Comparison of ENCODE assay signal across 22 cellular contexts in genomic region chr3:191339313-191339917, GRCh38. TPM values are rescaled to one million over a fixed set of nuclear protein-coding genes. Genes with fewer than 3 reads are reported as not detected.
DNase-seq lines count a peak whose midpoint lies in the region; ATAC-seq, FAIRE-seq and TF ChIP-seq lines count a peak whose summit lies in the region.
"Had no signal": no experiment of that assay in that cellular context is flagged by ENCODE, and none has a peak within 500 bp of the region (broad histone marks: within the 10 kb centered on the region; RNA-seq: fewer than 3 reads in every experiment).

No MANE protein-coding gene starts in this region.

- TF ChIP-seq EP300 in suprapubic skin (IDR thresholded peaks at IDR 0.05), result no peak

- no peak for TF ChIP-seq CTCF in endothelial cell of umbilical vein (IDR thresholded peaks at IDR 0.05; ENCODE audit: extremely low read depth in 1 of 2, insufficient read depth in 1 of 2, low read depth in 1 of 2, low read length in 2 of 2)
- no peak for TF ChIP-seq CTCF in suprapubic skin (IDR thresholded peaks at IDR 0.05)

- H3K36me3 ChIP-seq in endothelial cell of umbilical vein (ENCODE audit: control insufficient read depth in 2 of 2, extremely low read depth in 1 of 2, insufficient read depth in 2 of 2, low read length in 2 of 2), result no peaks in the 10 kb centered on the region
- H3K36me3 ChIP-seq in skeletal muscle satellite cell (ENCODE audit: insufficient read depth, low read length), result no peaks in the 10 kb centered on the region
- no peaks in the 10 kb centered on the region for H3K36me3 ChIP-seq in suprapubic skin

- CTCF ChIA-PET in endothelial cell of umbilical vein (lab: Charles Lee), result interaction anchor here (1.3 kb wide), 1 partner anchor 19 kb away, joined by 5 read pairs; no protein-coding TSS in a partner anchor

- H3K4me2 ChIP-seq in endothelial cell of umbilical vein (ENCODE audit: insufficient read depth, low read length) (peak overlapping the region; percentile 22), skeletal muscle satellite cell (ENCODE audit: low read length) (peak overlapping the region; percentile 8)

- no peak overlapping the region for H2AFZ ChIP-seq in endothelial cell of umbilical vein (ENCODE audit: low read depth, low read length)

- H4K20me1 ChIP-seq in endothelial cell of umbilical vein (replicated peaks; ENCODE audit: control insufficient read depth, extremely low read depth, insufficient read depth, low read length), result peaks cover 2% of the 10 kb centered on the region

- TF ChIP-seq POLR2A in endothelial cell of umbilical vein (IDR thresholded peaks at IDR 0.05; ENCODE audit: low read depth, low read length), result no peak
- no peak for TF ChIP-seq POLR2A in suprapubic skin (IDR thresholded peaks at IDR 0.05)

- H3K27me3 ChIP-seq in endothelial cell of umbilical vein (ENCODE audit: control insufficient read depth in 2 of 2, insufficient read depth in 2 of 2, low read length in 2 of 2), result no peaks in the 10 kb centered on the region
- no peaks in the 10 kb centered on the region for H3K27me3 ChIP-seq in skeletal muscle satellite cell (ENCODE audit: control insufficient read depth, insufficient read depth, low read length)
- H3K27me3 ChIP-seq in suprapubic skin, result no peaks in the 10 kb centered on the region

- no peak overlapping the region for H3K9ac ChIP-seq in endothelial cell of umbilical vein (replicated peaks; ENCODE audit: extremely low read depth, insufficient read depth, low read length)
- H3K9ac ChIP-seq in skeletal muscle satellite cell (ENCODE audit: low read depth, low read length), result no peak overlapping the region
- H3K9ac ChIP-seq: SK-N-SH had no signal

- H3K4me1 ChIP-seq in endothelial cell of umbilical vein (ENCODE audit: control insufficient read depth, extremely low read depth, insufficient read depth, low read length), result peaks cover 57% of the 10 kb centered on the region
- H3K4me1 ChIP-seq in skeletal muscle satellite cell (ENCODE audit: control insufficient read depth, insufficient read depth, low read length), result peaks cover 76% of the 10 kb centered on the region
- H3K4me1 ChIP-seq in suprapubic skin, result peaks cover 45% of the 10 kb centered on the region

- H3K27ac ChIP-seq in endothelial cell of umbilical vein (ENCODE audit: insufficient read depth, low read depth, low read length) (no peak overlapping the region), suprapubic skin (no peak overlapping the region)

- ATAC-seq in HG02678 (IDR thresholded peaks at IDR 0.05; ENCODE audit: unreplicated experiment) (peak; percentile 25), HG03520 (IDR thresholded peaks at IDR 0.05; ENCODE audit: unreplicated experiment) (no peak), GM19467 (IDR thresholded peaks at IDR 0.05; ENCODE audit: unreplicated experiment) (no peak), HG02938 (IDR thresholded peaks at IDR 0.05; ENCODE audit: unreplicated experiment) (no peak)
- ATAC-seq: CD8-positive, alpha-beta T cell; HCT116; Panc1; Right ventricle myocardium inferior had no signal

- DNase-seq in GM19239 (ENCODE audit: insufficient read length, low spot score), result no peak
- peak; percentile 30 for DNase-seq in endothelial cell of umbilical vein (ENCODE audit: low read depth, low spot score)
- DNase-seq in suprapubic skin (ENCODE audit: low spot score in 2 of 2), result no peak
- DNase-seq: CD8-positive, alpha-beta T cell; DMS79 treated with DMSO at 0.1 percent for 48 hours; KG1; NCI-H1092 treated with DMSO at 0.1 percent for 48 hours; NCI-H1930; NCI-H2171; NCI-H510A; NCI-H82; SK-N-SH had no signal

- H3K79me2 ChIP-seq in endothelial cell of umbilical vein (ENCODE audit: control insufficient read depth, insufficient read depth, low read length), result peaks cover 99% of the 10 kb centered on the region

- no TSS peak for BruUV-seq in endothelial cell of umbilical vein (replicated peaks; lab: Mats Ljungman, UMichigan)

- H3K9me3 ChIP-seq in endothelial cell of umbilical vein (replicated peaks; ENCODE audit: control insufficient read depth, insufficient read depth, low read length) (no peaks in the 10 kb centered on the region), skeletal muscle satellite cell (replicated peaks; ENCODE audit: low read length) (no peaks in the 10 kb centered on the region), suprapubic skin (no peaks in the 10 kb centered on the region)
- H3K9me3 ChIP-seq: SK-N-SH had no signal

- FAIRE-seq in GM19239 (lab: Jason Lieb, UNC), result peak; percentile 83
- FAIRE-seq in endothelial cell of umbilical vein (lab: Jason Lieb, UNC), result peak; percentile 53
- FAIRE-seq: D721Med, HTR-8/SVneo had no signal

- H3K4me3 ChIP-seq in endothelial cell of umbilical vein (replicated peaks in 1 of 3; ENCODE audit: insufficient read depth in 1 of 3, low read depth in 1 of 3, low read length in 3 of 3) (no peak overlapping the region), skeletal muscle satellite cell (ENCODE audit: low read length) (no peak overlapping the region), suprapubic skin (no peak overlapping the region)

- H3K9me1 ChIP-seq in endothelial cell of umbilical vein (replicated peaks; ENCODE audit: control insufficient read depth, extremely low read depth, insufficient read depth, low read length), result no peaks in the 10 kb centered on the region

- 49% methylated on average over 3 of the region's 3 CpGs for WGBS in suprapubic skin

- dilution Hi-C loops in endothelial cell of umbilical vein (cut with MboI; ENCODE audit: extremely low pct_ligation_motif_present, low sequenced_read_pairs), result no loop called here

- intact Hi-C loops in endothelial cell of umbilical vein (cut with micrococcal nuclease), result loop anchor here (10.0 kb wide), 1 partner anchor 725 kb away; no protein-coding TSS in a partner anchor

- POLR2A ChIA-PET in endothelial cell of umbilical vein (lab: Charles Lee), result no interaction called here

TF ChIP-seq in endothelial cell of umbilical vein, 7 proteins besides CTCF, POLR2A, EP300 and RAD21:
- TF ChIP-seq FOS (IDR thresholded peaks at IDR 0.05; ENCODE audit: borderline replicate concordance, insufficient read depth, low read length), result no peak
- no peak for TF ChIP-seq POLR2AphosphoS5 (IDR thresholded peaks at IDR 0.05; ENCODE audit: insufficient read depth, low read depth, low read length)
- TF ChIP-seq GATA2 (IDR thresholded peaks at IDR 0.05; ENCODE audit: insufficient read depth, insufficient read length, low read depth, low read length), result no peak
- TF ChIP-seq MYC (IDR thresholded peaks at IDR 0.05; ENCODE audit: low read depth, low read length), result no peak
- no peak for TF ChIP-seq JUN (IDR thresholded peaks at IDR 0.05; ENCODE audit: borderline replicate concordance, insufficient read depth, insufficient read length, low read depth)
- no peak for TF ChIP-seq MAX (IDR thresholded peaks at IDR 0.05; ENCODE audit: insufficient read depth, insufficient read length)
- TF ChIP-seq EZH2 (IDR thresholded peaks at IDR 0.05; ENCODE audit: borderline replicate concordance, low read depth, low read length, severe bottlenecking), result no peak
TF ChIP-seq in endothelial cell of umbilical vein: peak in this region for 0.

RNA-seq across cellular contexts. Expression of gene UTS2B, which starts 9.1 kb away (rescaled TPM):
- total RNA-seq in endothelial cell of umbilical vein (0.81 and 1.1 TPM in 2 replicates), suprapubic skin (1 to 10 TPM in 1 of 4 donors, not detected in 3; 1.0 TPM)
- 0.11 and 0.21 TPM in 2 replicates for polyA plus RNA-seq in endothelial cell of umbilical vein
- 0.24 and 0.31 TPM in 2 replicates for polyA plus RNA-seq in endothelial cell of umbilical vein (2011; cell fraction: cytosol; rRNA removed)
- 0.29 and 0.63 TPM in 2 replicates for polyA plus RNA-seq in endothelial cell of umbilical vein (2011; cell fraction: nucleus; rRNA removed)
- 0.26 and 0.56 TPM in 2 replicates for polyA plus RNA-seq in endothelial cell of umbilical vein (2012)
- 0.63 and 2.0 TPM in 2 replicates for polyA minus RNA-seq in endothelial cell of umbilical vein
- polyA minus RNA-seq in endothelial cell of umbilical vein (2011; cell fraction: cytosol; rRNA and poly(A)+ RNA removed), result not detected
- polyA minus RNA-seq in endothelial cell of umbilical vein (2011; cell fraction: nucleus; rRNA and poly(A)+ RNA removed), result 1.3 and 5.6 TPM in 2 replicates
- total RNA-seq in skeletal muscle satellite cell (2012; rRNA removed), result 0.22 and 0.25 TPM in 2 replicates
- total RNA-seq: CD8-positive, alpha-beta T cell had no signal

RNA-seq across cellular contexts. Expression of gene CCDC50, which starts 10.2 kb away (rescaled TPM):
- 137 and 153 TPM in 2 replicates for total RNA-seq in endothelial cell of umbilical vein
- 44.4 and 45.0 TPM in 2 replicates for polyA plus RNA-seq in endothelial cell of umbilical vein
- 77.2 TPM in 2 replicates for polyA plus RNA-seq in endothelial cell of umbilical vein (2011; cell fraction: cytosol; rRNA removed)
- polyA plus RNA-seq in endothelial cell of umbilical vein (2011; cell fraction: nucleus; rRNA removed), result 78.6 and 112 TPM in 2 replicates
- polyA plus RNA-seq in endothelial cell of umbilical vein (2012), result 88.7 and 107 TPM in 2 replicates
- 61.9 and 74.8 TPM in 2 replicates for polyA minus RNA-seq in endothelial cell of umbilical vein
- 44.1 TPM for polyA minus RNA-seq in endothelial cell of umbilical vein (2011; cell fraction: cytosol; rRNA and poly(A)+ RNA removed)
- 175 and 252 TPM in 2 replicates for polyA minus RNA-seq in endothelial cell of umbilical vein (2011; cell fraction: nucleus; rRNA and poly(A)+ RNA removed)
- total RNA-seq in skeletal muscle satellite cell (2012; rRNA removed), result 62.0 and 63.9 TPM in 2 replicates
- 10 to 100 TPM; 34.9 to 67.7 (median 42.4) TPM for total RNA-seq in suprapubic skin
